Comparison of ENCODE assay signal across 10 cellular contexts in the genomic region with DNA sequence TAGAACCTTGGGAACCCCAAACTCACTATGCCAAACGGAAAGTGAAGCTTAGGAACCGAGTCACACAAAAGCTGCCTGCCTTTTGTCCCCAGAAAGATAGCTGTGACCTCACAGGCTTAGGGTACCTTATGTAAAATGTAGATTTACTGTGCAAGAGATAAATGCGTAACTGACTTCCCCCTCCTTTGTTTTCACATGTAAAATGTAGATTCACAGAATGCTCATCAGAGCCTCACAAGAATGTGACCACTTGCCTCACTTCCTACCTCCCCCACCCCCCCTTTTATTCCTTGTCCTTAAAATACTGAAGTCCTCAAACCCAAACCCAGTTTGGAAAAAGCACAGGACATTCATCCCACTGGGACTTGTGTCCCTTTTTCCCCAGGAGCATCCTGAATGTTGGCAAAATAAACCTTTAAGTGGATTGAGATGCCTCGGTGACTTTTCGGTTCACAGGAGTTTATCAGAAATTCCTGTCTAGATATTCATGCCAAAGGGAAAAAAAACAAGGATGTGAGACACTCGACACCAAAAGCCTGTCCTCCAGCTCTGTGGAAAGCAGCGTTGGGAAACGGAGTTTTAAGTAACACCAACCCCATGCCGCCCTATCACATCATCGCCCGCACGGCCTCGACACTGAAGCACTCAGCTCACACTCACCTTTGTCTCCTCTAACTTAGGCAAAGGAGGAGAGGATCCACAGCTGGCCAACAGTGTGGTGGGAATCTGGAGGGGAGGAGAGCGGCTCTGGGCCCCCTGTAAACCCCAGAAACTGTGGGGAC. TPM values are rescaled to one million over a fixed set of nuclear protein-coding genes. Genes with fewer than 3 reads are reported as not detected.
A peak's percentile ranks its signal among the peaks of the same experiment; 100 is the strongest.
DNase-seq lines count a peak whose midpoint lies in the region; ATAC-seq and TF ChIP-seq lines count a peak whose summit lies in the region.
"Had no signal": no experiment of that assay in that cellular context is flagged by ENCODE, and none has a peak within 500 bp of the region (broad histone marks: within the 10 kb centered on the region; RNA-seq: fewer than 3 reads in every experiment).

No MANE protein-coding gene starts in this region.

- peaks cover 62% of the 10 kb centered on the region for H4K20me1 ChIP-seq in smooth muscle cell (ENCODE audit: low read depth)
- H4K20me1 ChIP-seq in Karpas-422 (ENCODE audit: insufficient read depth, low read depth, low read length), result no peaks in the 10 kb centered on the region

- H3K4me2 ChIP-seq in smooth muscle cell (peak overlapping the region; percentile 59), Karpas-422 (ENCODE audit: low read depth, low read length, poor library complexity, severe bottlenecking) (no peak overlapping the region)

- H3K36me3 ChIP-seq in smooth muscle cell (ENCODE audit: low read depth) (no peaks in the 10 kb centered on the region), Karpas-422 (ENCODE audit: insufficient read depth, low read length) (no peaks in the 10 kb centered on the region), H7 (replicated peaks; ENCODE audit: control insufficient read depth, insufficient read depth, low read length) (no peaks in the 10 kb centered on the region)

- peaks cover 63% of the 10 kb centered on the region for H3K4me1 Mint-ChIP-seq in HFFc6 (ENCODE audit: low read depth)

- TF ChIP-seq CTCF in HFFc6 (IDR thresholded peaks at IDR 0.05) (no peak), astrocyte of the spinal cord (IDR thresholded peaks at IDR 0.05; ENCODE audit: low read depth, low read length) (no peak), smooth muscle cell (IDR thresholded peaks at IDR 0.05; ENCODE audit: borderline replicate concordance, insufficient read depth, poor library complexity, severe bottlenecking) (no peak), GM20000 (IDR thresholded peaks at IDR 0.05; ENCODE audit: extremely low read depth, missing control alignments) (no peak)

- H3K4me3 Mint-ChIP-seq in HFFc6, result peak overlapping the region; percentile 73
- H3K4me3 Mint-ChIP-seq: activated CD4-positive, alpha-beta memory T cell treated with anti-CD3 and anti-CD28 coated beads, Interleukin-2, amount 10 ng/mL, durations not matched to agents 7 days and 5 days had no signal

- H3K36me3 Mint-ChIP-seq in HFFc6 (ENCODE audit: low read depth), result no peaks in the 10 kb centered on the region

- H3K79me2 ChIP-seq in smooth muscle cell (ENCODE audit: low read depth) (peaks cover 20% of the 10 kb centered on the region), Karpas-422 (ENCODE audit: low read length) (no peaks in the 10 kb centered on the region)

- intact Hi-C loops in right cardiac atrium (cut with DNase I), result loop anchor here in 1 of 4 donors (10.0 kb wide), 1 partner anchor 64 kb away; no protein-coding TSS in a partner anchor

- H3K9me3 ChIP-seq in right cardiac atrium (ENCODE audit: control insufficient read depth, low read length) (no peaks in the 10 kb centered on the region), smooth muscle cell (replicated peaks; ENCODE audit: low read depth) (no peaks in the 10 kb centered on the region), Karpas-422 (ENCODE audit: low read length) (no peaks in the 10 kb centered on the region)

- ATAC-seq in right cardiac atrium, result peak in 1 of 2 donors; percentile 42

- H3K9ac ChIP-seq in smooth muscle cell (ENCODE audit: low read depth) (peak overlapping the region; percentile 50), Karpas-422 (ENCODE audit: low read length) (no peak overlapping the region)

- DNase-seq in HFFc6 (peak; percentile 47), astrocyte of the spinal cord (ENCODE audit: low read depth, low spot score) (peak; percentile 35), right cardiac atrium (no peak), smooth muscle cell (lab: John Stamatoyannopoulos, UW; ENCODE audit: unreplicated experiment) (no peak), Karpas-422 (no peak), GM20000 (ENCODE audit: low spot score) (no peak), Kasumi-1 (lab: John Stamatoyannopoulos, UW) (no peak), H7 (no peak)
- DNase-seq: activated CD4-positive, alpha-beta memory T cell treated with anti-CD3 and anti-CD28 coated beads, Interleukin-2, amount 10 ng/mL, durations not matched to agents 7 days and 5 days; NCI-H1092 had no signal

- H3K4me1 ChIP-seq in right cardiac atrium (ENCODE audit: control insufficient read depth, insufficient read depth, low read length), result peaks cover 5% of the 10 kb centered on the region
- peaks cover 25% of the 10 kb centered on the region for H3K4me1 ChIP-seq in smooth muscle cell (ENCODE audit: low read depth)
- no peaks in the 10 kb centered on the region for H3K4me1 ChIP-seq in Karpas-422 (ENCODE audit: low read length)

- H3K9me2 ChIP-seq in Karpas-422 (replicated peaks; ENCODE audit: insufficient read depth, low read length), result no peaks in the 10 kb centered on the region

- H3K9me3 Mint-ChIP-seq in HFFc6, result no peaks in the 10 kb centered on the region
- H3K9me3 Mint-ChIP-seq: activated CD4-positive, alpha-beta memory T cell treated with anti-CD3 and anti-CD28 coated beads, Interleukin-2, amount 10 ng/mL, durations not matched to agents 7 days and 5 days had no signal

- H3K27me3 ChIP-seq in right cardiac atrium (ENCODE audit: control insufficient read depth, insufficient read depth) (no peaks in the 10 kb centered on the region), smooth muscle cell (ENCODE audit: low read depth) (no peaks in the 10 kb centered on the region), Karpas-422 (ENCODE audit: low read length) (no peaks in the 10 kb centered on the region), H7 (ENCODE audit: control insufficient read depth, insufficient read depth, low read length) (no peaks in the 10 kb centered on the region)

- 39% methylated on average over 14 of the region's 14 CpGs for WGBS in right cardiac atrium
- WGBS in smooth muscle cell (ENCODE audit: low lambda C conversion rate), result 33% methylated on average over 14 of the region's 14 CpGs

- no peak overlapping the region for H2AFZ ChIP-seq in smooth muscle cell (ENCODE audit: low read depth)
- H2AFZ ChIP-seq in Karpas-422 (ENCODE audit: low read length), result no peak overlapping the region

- H3F3A ChIP-seq in smooth muscle cell (ENCODE audit: low read depth), result peaks cover 8% of the 10 kb centered on the region

- H3K27me3 Mint-ChIP-seq in HFFc6 (ENCODE audit: insufficient read depth), result peaks cover 10% of the 10 kb centered on the region
- H3K27me3 Mint-ChIP-seq: activated CD4-positive, alpha-beta memory T cell treated with anti-CD3 and anti-CD28 coated beads, Interleukin-2, amount 10 ng/mL, durations not matched to agents 7 days and 5 days had no signal

- H3K27ac ChIP-seq in right cardiac atrium (ENCODE audit: low read length), result peak overlapping the region; percentile 80
- peak overlapping the region; percentile 88 for H3K27ac ChIP-seq in smooth muscle cell (ENCODE audit: low read depth)
- H3K27ac ChIP-seq in Karpas-422 (ENCODE audit: low read length), result no peak overlapping the region

- peak overlapping the region; percentile 80 for H3K27ac Mint-ChIP-seq in HFFc6
- H3K27ac Mint-ChIP-seq: activated CD4-positive, alpha-beta memory T cell treated with anti-CD3 and anti-CD28 coated beads, Interleukin-2, amount 10 ng/mL, durations not matched to agents 7 days and 5 days had no signal

- no peak overlapping the region for H3K4me3 ChIP-seq in astrocyte of the spinal cord (ENCODE audit: low read depth, low read length)
- no peak overlapping the region for H3K4me3 ChIP-seq in right cardiac atrium (ENCODE audit: low read length)
- no peak overlapping the region for H3K4me3 ChIP-seq in smooth muscle cell
- H3K4me3 ChIP-seq in Karpas-422 (ENCODE audit: low read length), result no peak overlapping the region
- H3K4me3 ChIP-seq in H7 (ENCODE audit: insufficient read depth, low read depth, low read length), result no peak overlapping the region

- in situ Hi-C loops in astrocyte of the spinal cord (cut with HindIII; ENCODE audit: low sequenced_read_pairs), result no loop called here

RNA-seq across cellular contexts. Expression of a gene that starts 45.9 kb away (rescaled TPM):
- total RNA-seq in HFFc6 (2021; fragmentation: NEBNext Ultra II Directional; extraction: Animal tissue kit (Norgen Biotek cat#: 25700)), result under 1 TPM; 0.22 to 0.89 (median 0.48) TPM
- total RNA-seq in right cardiac atrium (100 to 1,000 TPM; 254 to 374 (median 287) TPM), smooth muscle cell (28.5 and 32.5 TPM in 2 replicates)
- polyA plus RNA-seq in right cardiac atrium (106 TPM), smooth muscle cell (33.0 and 59.4 TPM in 2 replicates)
- not detected in 2 replicates for total RNA-seq in Karpas-422 (2014; rRNA removed; shearing (Covaris generic); ENCODE audit: low replicate concordance)
- total RNA-seq in H7 (2014; rRNA removed; shearing (Covaris generic)), result 14.5 and 17.2 TPM in 2 replicates

Comparison
In these comparisons a context has a peak if more than half of its experiments do, and no peak if none do; other contexts are left out.
1. DNase-seq: peak in HFFc6 (single experiment) and astrocyte of the spinal cord (single experiment); none in right cardiac atrium (0 of 3), smooth muscle cell (single experiment), Karpas-422 (single experiment), GM20000 (single experiment), Kasumi-1 (0 of 2) and H7 (single experiment).